8 cellular contexts compared by ENCODE assay signal in the genomic region with DNA sequence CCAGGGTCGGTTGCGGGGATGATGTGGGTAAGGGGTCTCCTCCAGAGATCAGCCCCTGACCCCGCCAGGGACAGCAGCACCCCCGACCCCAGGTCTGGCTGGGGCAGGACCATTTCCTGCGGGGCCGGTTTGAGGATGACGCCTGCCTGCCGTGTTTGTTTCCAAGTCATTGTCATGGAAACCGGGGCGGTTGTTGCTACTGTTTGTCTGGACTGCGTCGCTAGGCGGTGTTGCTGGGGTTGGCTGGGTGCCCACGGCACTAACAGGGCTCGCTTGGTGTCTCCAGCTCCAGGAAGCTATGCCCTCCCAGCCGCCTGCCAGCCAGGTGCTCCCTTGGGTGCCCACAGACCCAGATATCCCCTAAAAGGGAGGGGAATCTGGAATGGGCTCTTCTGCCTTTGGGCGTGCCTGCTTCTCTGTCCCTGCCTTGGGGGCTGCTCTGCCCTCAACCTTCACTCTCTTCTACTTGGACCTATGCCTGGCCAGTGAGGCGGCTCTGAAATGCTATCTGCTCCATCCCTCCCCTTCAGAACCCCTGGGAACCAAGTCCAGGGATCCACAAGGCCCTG.
A peak's percentile ranks its signal among the peaks of the same experiment; 100 is the strongest.
DNase-seq lines count a peak whose midpoint lies in the region; ATAC-seq and TF ChIP-seq lines count a peak whose summit lies in the region.

No MANE protein-coding gene starts in this region.

- peak; percentile 6 for TF ChIP-seq CTCF in cardiac fibroblast (IDR thresholded peaks at IDR 0.05; ENCODE audit: low read depth, low read length)

- peak; percentile 55 for ATAC-seq in GM18498 (IDR thresholded peaks at IDR 0.05; ENCODE audit: unreplicated experiment)
- peak; percentile 45 for ATAC-seq in HG03135 (IDR thresholded peaks at IDR 0.05; ENCODE audit: unreplicated experiment)

- peak overlapping the region in 1 of 2 donors; percentile 0 for H3K4me3 ChIP-seq in cardiac fibroblast (replicated peaks in 1 of 2; ENCODE audit: low read depth in 2 of 2, low read length in 2 of 2)

- DNase-seq in NCI-H2196 treated with DMSO at 0.1 percent for 48 hours (lab: John Stamatoyannopoulos, UW; ENCODE audit: unreplicated experiment), result peak; percentile 69
- DNase-seq in activated CD4-positive, CD25-positive, alpha-beta regulatory T cell treated with anti-CD3 and anti-CD28 coated beads, Interleukin-2, amount 50 U/mL, for 16 hours (ENCODE audit: low read depth, low spot score), result peak; percentile 87
- DNase-seq in cardiac fibroblast (ENCODE audit: low read depth in 2 of 2), result peak; percentile 99
- peak; percentile 96 for DNase-seq in islet precursor cell
- peak; percentile 74 for DNase-seq in stimulated activated CD4-positive, alpha-beta T cell treated with anti-CD3 and anti-CD28 coated beads, Interleukin-12 subunit alpha, Interleukin-12 subunit beta, amount 100 ng/mL, for 4 hours
- no peak for DNase-seq in GDM1 (lab: John Stamatoyannopoulos, UW)
